Comparison of ENCODE assay signal across 2 cellular contexts in the genomic region with DNA sequence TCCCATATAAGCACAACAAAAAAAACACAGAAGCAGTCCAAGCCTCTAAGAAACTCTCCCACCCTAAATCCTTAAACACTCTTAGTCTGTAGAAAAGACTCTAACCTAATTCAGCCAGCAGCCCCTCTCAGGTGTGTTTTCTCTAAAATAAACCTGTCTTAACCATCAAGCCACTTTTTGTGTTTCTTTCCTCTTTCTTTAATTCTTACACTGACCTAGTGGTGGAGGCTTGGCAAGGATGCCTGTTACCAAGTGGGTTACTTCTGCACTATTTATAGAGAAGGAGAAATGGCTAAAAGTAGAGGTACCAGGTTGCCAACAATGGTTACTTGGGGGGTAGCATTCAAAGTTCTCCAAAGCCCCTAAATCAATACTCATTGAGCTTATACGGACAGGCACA.
TF ChIP-seq lines count a peak whose summit lies in the region.

No MANE protein-coding gene starts in this region.

TF ChIP-seq in HEK293, 187 proteins besides CTCF, POLR2A, EP300 and RAD21:
- TF ChIP-seq ZNF48 (tag by site-specific recombination; IDR thresholded peaks at IDR 0.05) (no peak), SETDB1 (IDR thresholded peaks at IDR 0.05; ENCODE audit: insufficient read length, low read length) (peak; percentile 42), ZNF488 (tag by site-specific recombination; IDR thresholded peaks at IDR 0.05) (no peak)

TF ChIP-seq in K562, 482 proteins besides CTCF, POLR2A, EP300 and RAD21:
- no peak for TF ChIP-seq ZNF124 (CRISPR knock-in tag; IDR thresholded peaks at IDR 0.05)
- peak; percentile 91; the same call in 1 of the 2 replicates for TF ChIP-seq HLTF (IDR thresholded peaks at IDR 0.05)
